In genomic region chr5:154653418-154653763, GRCh38 we compare ENCODE assay signal across 1 cellular context.
TF ChIP-seq lines count a peak whose summit lies in the region.

No MANE protein-coding gene starts in this region.

TF ChIP-seq in HepG2, 621 proteins besides CTCF, POLR2A, EP300 and RAD21 (continued from another document and continues in another):
- TF ChIP-seq ZNF580 (CRISPR knock-in tag; IDR thresholded peaks at IDR 0.05; ENCODE audit: borderline replicate concordance, low read depth): peak; percentile 65; the same call in 1 of the 2 replicates
- TF ChIP-seq ISX (CRISPR knock-in tag; conservative IDR thresholded peaks at IDR 0.05): no peak
- TF ChIP-seq AGO2 (optimal IDR thresholded peaks at IDR 0.05; ENCODE audit: low read depth, low read length): no peak
- TF ChIP-seq ZBTB25 (CRISPR knock-in tag; IDR thresholded peaks at IDR 0.05): peak; percentile 48; the same call in 1 of the 2 replicates
- TF ChIP-seq ZBTB46 (CRISPR knock-in tag; IDR thresholded peaks at IDR 0.05; ENCODE audit: borderline replicate concordance): no peak
- 0 out of 2 replicates have a peak, but pooled peaks have one; percentile 46 for TF ChIP-seq ZNF503 (CRISPR knock-in tag; IDR thresholded peaks at IDR 0.05)
- TF ChIP-seq ZGPAT (CRISPR knock-in tag; IDR thresholded peaks at IDR 0.05): peak; percentile 66; the same call in 1 of the 2 replicates
- peak in 1 of 2 experiments; percentile 71; a peak in 2 of 4 replicates for TF ChIP-seq HMGXB4 (CRISPR knock-in tag; IDR thresholded peaks at IDR 0.05; ENCODE audit: borderline replicate concordance in 1 of 2, low read depth in 1 of 2)
- no peak for TF ChIP-seq EZH2 (conservative IDR thresholded peaks at IDR 0.05; ENCODE audit: low read depth, low read length)
- 0 out of 2 replicates have a peak, but pooled peaks have one; percentile 35 for TF ChIP-seq SMAD3 (CRISPR knock-in tag; IDR thresholded peaks at IDR 0.05)
- TF ChIP-seq ZNF672 (CRISPR knock-in tag; IDR thresholded peaks at IDR 0.05): 0 out of 2 replicates have a peak, but pooled peaks have one; percentile 50
- no peak for TF ChIP-seq PAX8 (CRISPR knock-in tag; IDR thresholded peaks at IDR 0.05; ENCODE audit: borderline replicate concordance)
- no peak for TF ChIP-seq SALL2 (CRISPR knock-in tag; IDR thresholded peaks at IDR 0.05)
- TF ChIP-seq ZNF816 (CRISPR knock-in tag; IDR thresholded peaks at IDR 0.05; ENCODE audit: borderline replicate concordance): 0 out of 2 replicates have a peak, but pooled peaks have one; percentile 7
- TF ChIP-seq SRY (CRISPR knock-in tag; IDR thresholded peaks at IDR 0.05): no peak
- TF ChIP-seq MYC (CRISPR knock-in tag; IDR thresholded peaks at IDR 0.05; ENCODE audit: borderline replicate concordance): peak; percentile 80; the same call in 1 of the 2 replicates
- peak; percentile 93 for TF ChIP-seq PITX1 (CRISPR knock-in tag; IDR thresholded peaks at IDR 0.05)
- TF ChIP-seq TAF15 (IDR thresholded peaks at IDR 0.05; ENCODE audit: low read depth, low read length, poor library complexity, severe bottlenecking): no peak
- TF ChIP-seq SSRP1 (CRISPR knock-in tag; IDR thresholded peaks at IDR 0.05): no peak
- no peak for TF ChIP-seq PAWR (CRISPR knock-in tag; IDR thresholded peaks at IDR 0.05; ENCODE audit: borderline replicate concordance)
- peak; percentile 95 for TF ChIP-seq PATZ1 (CRISPR knock-in tag; IDR thresholded peaks at IDR 0.05)
- TF ChIP-seq ZNF512 (CRISPR knock-in tag; IDR thresholded peaks at IDR 0.05): no peak
- no peak for TF ChIP-seq KIAA2018 (CRISPR knock-in tag; IDR thresholded peaks at IDR 0.05; ENCODE audit: borderline replicate concordance)
- peak; percentile 85; the same call in 1 of the 2 replicates for TF ChIP-seq FOXJ3 (CRISPR knock-in tag; IDR thresholded peaks at IDR 0.05; ENCODE audit: borderline replicate concordance)
- TF ChIP-seq SNRNP70 (IDR thresholded peaks at IDR 0.05; ENCODE audit: low read depth, low read length): no peak
- TF ChIP-seq AHR (CRISPR knock-in tag; IDR thresholded peaks at IDR 0.05): no peak
- TF ChIP-seq SOX5 (CRISPR knock-in tag; IDR thresholded peaks at IDR 0.05; ENCODE audit: borderline replicate concordance): peak; percentile 71; the same call in 1 of the 2 replicates
- 0 out of 2 replicates have a peak, but pooled peaks have one; percentile 64 for TF ChIP-seq ZNF543 (CRISPR knock-in tag; IDR thresholded peaks at IDR 0.05)
- no peak for TF ChIP-seq HHEX (CRISPR knock-in tag; IDR thresholded peaks at IDR 0.05)
- 0 out of 2 replicates have a peak, but pooled peaks have one; percentile 11 for TF ChIP-seq BHLHE40 (IDR thresholded peaks at IDR 0.05; ENCODE audit: low read length)
- peak; percentile 78; the same call in 1 of the 2 replicates for TF ChIP-seq DR1 (CRISPR knock-in tag; IDR thresholded peaks at IDR 0.05)
- peak; percentile 75 for TF ChIP-seq TARDBP (CRISPR knock-in tag; IDR thresholded peaks at IDR 0.05)
- TF ChIP-seq ZNF557 (CRISPR knock-in tag; IDR thresholded peaks at IDR 0.05): 0 out of 2 replicates have a peak, but pooled peaks have one; percentile 32
- TF ChIP-seq HCFC1 (IDR thresholded peaks at IDR 0.05; ENCODE audit: low read depth, low read length): no peak
- 0 out of 2 replicates have a peak, but pooled peaks have one; percentile 53 for TF ChIP-seq ZNF225 (CRISPR knock-in tag; IDR thresholded peaks at IDR 0.05)
